In the genomic region with DNA sequence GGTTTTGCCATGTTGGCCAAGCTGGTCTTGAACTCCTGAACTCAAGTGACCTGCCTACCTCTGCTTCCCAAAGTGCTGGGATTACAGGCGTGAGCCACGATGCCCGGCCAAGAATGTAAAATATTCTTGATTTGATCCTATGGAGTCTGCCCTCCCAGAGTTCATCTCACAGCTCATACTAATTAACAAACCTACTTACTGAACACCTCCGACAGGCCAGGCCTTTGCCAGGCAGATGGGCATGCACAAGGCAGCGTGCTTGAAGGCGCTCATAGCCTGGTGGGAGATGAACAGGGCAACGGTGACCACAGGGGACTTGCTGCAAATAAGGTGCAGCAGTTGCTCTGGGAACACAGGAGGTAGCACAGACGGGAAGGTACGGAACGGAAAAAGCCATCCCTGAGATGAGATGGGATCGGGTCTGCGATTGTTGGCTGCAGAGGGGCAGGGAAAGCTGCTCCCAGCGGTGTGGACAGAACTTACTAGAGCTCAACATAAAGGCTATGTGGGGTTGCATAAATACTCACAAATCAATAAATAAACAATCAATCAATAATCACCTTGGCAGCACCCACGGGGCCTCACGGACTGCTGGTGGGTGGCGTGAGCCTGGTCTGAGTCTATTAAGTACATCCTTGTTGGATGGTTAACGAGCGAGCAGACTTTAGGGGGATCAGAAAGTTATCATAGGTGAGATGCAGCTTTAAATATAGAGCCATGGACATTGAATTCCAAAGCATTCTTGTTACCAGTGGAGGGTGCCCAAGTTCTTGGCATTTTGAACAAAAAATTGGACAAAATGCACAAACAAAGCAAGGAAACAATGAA, we compare ENCODE assay signal across 9 cellular contexts. TPM values are rescaled to one million over a fixed set of nuclear protein-coding genes. Genes with fewer than 3 reads are reported as not detected.
A peak's percentile ranks its signal among the peaks of the same experiment; 100 is the strongest.
DNase-seq lines count a peak whose midpoint lies in the region; ATAC-seq and TF ChIP-seq lines count a peak whose summit lies in the region.
"Had no signal": no experiment of that assay in that cellular context is flagged by ENCODE, and none has a peak within 500 bp of the region (broad histone marks: within the 10 kb centered on the region; RNA-seq: fewer than 3 reads in every experiment).

No MANE protein-coding gene starts in this region.

- no peak overlapping the region for H3K4me3 Mint-ChIP-seq in activated naive CD8-positive, alpha-beta T cell treated with anti-CD3 and anti-CD28 coated beads, Interleukin-2, amount 50 U/mL, for 24 hours
- H3K4me3 Mint-ChIP-seq: activated naive CD4-positive, alpha-beta T cell treated with anti-CD3 and anti-CD28 coated beads, Interleukin-2, amount 50 U/mL, for 24 hours had no signal

- H3K4me3 ChIP-seq in GM23248: peak overlapping the region; percentile 69
- peak overlapping the region; percentile 82 for H3K4me3 ChIP-seq in adipocyte (ENCODE audit: low read length)
- peak overlapping the region; percentile 27 for H3K4me3 ChIP-seq in iPS-15b (ENCODE audit: low read depth, low read length)
- H3K4me3 ChIP-seq in skin epidermis: peak overlapping the region; percentile 0 to 28 (median 17)

- H3K4me1 Mint-ChIP-seq in activated naive CD8-positive, alpha-beta T cell treated with anti-CD3 and anti-CD28 coated beads, Interleukin-2, amount 50 U/mL, for 24 hours: no peaks in the 10 kb centered on the region
- H3K4me1 Mint-ChIP-seq: activated naive CD4-positive, alpha-beta T cell treated with anti-CD3 and anti-CD28 coated beads, Interleukin-2, amount 50 U/mL, for 24 hours had no signal

- H3K27me3 Mint-ChIP-seq in activated naive CD8-positive, alpha-beta T cell treated with anti-CD3 and anti-CD28 coated beads, Interleukin-2, amount 50 U/mL, for 24 hours: no peaks in the 10 kb centered on the region
- H3K27me3 Mint-ChIP-seq: activated naive CD4-positive, alpha-beta T cell treated with anti-CD3 and anti-CD28 coated beads, Interleukin-2, amount 50 U/mL, for 24 hours had no signal

- peak overlapping the region; percentile 68 for H3K9ac ChIP-seq in GM23248
- H3K9ac ChIP-seq in adipocyte (ENCODE audit: low read length): peak overlapping the region; percentile 85
- no peak overlapping the region for H3K9ac ChIP-seq in iPS-15b (ENCODE audit: low read depth, low read length)

- no peak for ATAC-seq in activated naive CD8-positive, alpha-beta T cell treated with anti-CD3 and anti-CD28 coated beads, Interleukin-2, amount 50 U/mL, for 24 hours
- no peak for ATAC-seq in HG02678 (IDR thresholded peaks at IDR 0.05; ENCODE audit: unreplicated experiment)

- no peaks in the 10 kb centered on the region for H3K36me3 Mint-ChIP-seq in activated naive CD8-positive, alpha-beta T cell treated with anti-CD3 and anti-CD28 coated beads, Interleukin-2, amount 50 U/mL, for 24 hours (ENCODE audit: low read depth)
- H3K36me3 Mint-ChIP-seq: activated naive CD4-positive, alpha-beta T cell treated with anti-CD3 and anti-CD28 coated beads, Interleukin-2, amount 50 U/mL, for 24 hours had no signal

- H3K27me3 ChIP-seq in GM23248 (replicated peaks; ENCODE audit: insufficient read depth): no peaks in the 10 kb centered on the region
- H3K27me3 ChIP-seq in adipocyte (replicated peaks; ENCODE audit: control insufficient read depth, insufficient read depth, low read length): no peaks in the 10 kb centered on the region
- H3K27me3 ChIP-seq in iPS-15b (ENCODE audit: control insufficient read depth, insufficient read depth, low read length): no peaks in the 10 kb centered on the region

- in situ Hi-C loops in GM23248 (cut with MboI): no loop called here

- H3K4me1 ChIP-seq in GM23248 (ENCODE audit: insufficient read depth) (0 out of 2 replicates have a peak, but pooled peaks cover 5% of the 10 kb centered on the region), adipocyte (ENCODE audit: control insufficient read depth, insufficient read depth, low read length) (peaks cover 14% of the 10 kb centered on the region), iPS-15b (ENCODE audit: control insufficient read depth, insufficient read depth, low read length) (peaks cover 7% of the 10 kb centered on the region)

- H3K4me2 ChIP-seq in GM23248 (ENCODE audit: unreplicated experiment): peak overlapping the region; percentile 80

- no peaks in the 10 kb centered on the region for H3K9me3 Mint-ChIP-seq in activated naive CD8-positive, alpha-beta T cell treated with anti-CD3 and anti-CD28 coated beads, Interleukin-2, amount 50 U/mL, for 24 hours
- H3K9me3 Mint-ChIP-seq: activated naive CD4-positive, alpha-beta T cell treated with anti-CD3 and anti-CD28 coated beads, Interleukin-2, amount 50 U/mL, for 24 hours had no signal

- POLR2A ChIA-PET in GM10248 (lab: Yijun Ruan, JAX): no interaction called here

- H3K9me3 ChIP-seq in GM23248 (ENCODE audit: low read depth) (no peaks in the 10 kb centered on the region), adipocyte (ENCODE audit: control insufficient read depth, low read length) (no peaks in the 10 kb centered on the region), iPS-15b (ENCODE audit: control insufficient read depth, insufficient read depth, low read length) (no peaks in the 10 kb centered on the region)

- peak overlapping the region; percentile 93 for H2AFZ ChIP-seq in GM23248

- no peaks in the 10 kb centered on the region for H3K9me2 ChIP-seq in GM23248 (ENCODE audit: insufficient read depth)

- CTCF ChIA-PET in GM10248 (lab: Yijun Ruan, JAX): interaction anchor here (1.9 kb wide), 1 partner anchor 22 kb away, joined by 5 read pairs; no protein-coding TSS in a partner anchor

- H3K27ac Mint-ChIP-seq in activated naive CD8-positive, alpha-beta T cell treated with anti-CD3 and anti-CD28 coated beads, Interleukin-2, amount 50 U/mL, for 24 hours: no peak overlapping the region
- H3K27ac Mint-ChIP-seq: activated naive CD4-positive, alpha-beta T cell treated with anti-CD3 and anti-CD28 coated beads, Interleukin-2, amount 50 U/mL, for 24 hours had no signal

- H4K20me1 ChIP-seq in GM23248 (ENCODE audit: insufficient read depth): no peaks in the 10 kb centered on the region

- no peak for DNase-seq in GM23248
- DNase-seq in adipocyte (ENCODE audit: low read depth): no peak
- no peak for DNase-seq in GM10248 (ENCODE audit: extremely low spot score)
- no peak for DNase-seq in activated naive CD8-positive, alpha-beta T cell treated with anti-CD3 and anti-CD28 coated beads, Interleukin-2, amount 50 U/mL, for 24 hours
- no peak for DNase-seq in dermis blood vessel endothelial cell

- H3K27ac ChIP-seq in GM23248 (peak overlapping the region; percentile 29; the same call in 1 of the 2 replicates), skin epidermis (peak overlapping the region in 2 of 21 experiments; percentile 23 to 37)

- H3K36me3 ChIP-seq in GM23248 (ENCODE audit: low read depth): no peaks in the 10 kb centered on the region
- no peaks in the 10 kb centered on the region for H3K36me3 ChIP-seq in adipocyte (ENCODE audit: control insufficient read depth, insufficient read depth, low read length, severe bottlenecking)
- H3K36me3 ChIP-seq in iPS-15b (ENCODE audit: control insufficient read depth, insufficient read depth, low read length): no peaks in the 10 kb centered on the region

- H3K79me2 ChIP-seq in GM23248 (ENCODE audit: insufficient read depth): no peaks in the 10 kb centered on the region

- 69 to 72% methylated on average over 18 of the region's 18 CpGs for WGBS in GM23248 (ENCODE audit: low coverage in 1 of 2, low lambda C conversion rate in 2 of 2, missing lambda C conversion rate in 2 of 2), 2 experiments

- H3F3A ChIP-seq in GM23248 (ENCODE audit: insufficient read depth): peaks cover 11% of the 10 kb centered on the region; the same call in 1 of the 2 replicates

- TF ChIP-seq CTCF in GM10248 (IDR thresholded peaks at IDR 0.05; ENCODE audit: control extremely low read depth, extremely low read depth, low read depth, missing control alignments): no peak

RNA-seq across cellular contexts. Expression of gene ACBD7, which starts 4.7 kb away (rescaled TPM):
- 0.11 and 0.13 TPM in 2 replicates for total RNA-seq in GM23248 (2014; rRNA removed; shearing (Covaris generic))
- not detected in 2 replicates for polyA plus RNA-seq in GM23248 (2016; fragmentation: Nextera tagmentation; extraction: Ambion mirVana)
- 0.85 and 6.0 TPM in 2 replicates for total RNA-seq in dermis blood vessel endothelial cell

RNA-seq across cellular contexts. Expression of gene RPP38, which starts 13.3 kb away (rescaled TPM):
- total RNA-seq in GM23248 (2014; rRNA removed; shearing (Covaris generic)): 8.0 and 8.9 TPM in 2 replicates
- polyA plus RNA-seq in GM23248 (2016; fragmentation: Nextera tagmentation; extraction: Ambion mirVana): 19.0 and 22.1 TPM in 2 replicates
- 12.3 and 12.8 TPM in 2 replicates for total RNA-seq in dermis blood vessel endothelial cell

RNA-seq across cellular contexts. Expression of gene OLAH, which starts 40.1 kb away (rescaled TPM):
- not detected in 2 replicates for total RNA-seq in GM23248 (2014; rRNA removed; shearing (Covaris generic))
- not detected in 2 replicates for polyA plus RNA-seq in GM23248 (2016; fragmentation: Nextera tagmentation; extraction: Ambion mirVana)
- total RNA-seq in dermis blood vessel endothelial cell: 0.33 and 0.51 TPM in 2 replicates

Comparison
In these comparisons a context has a peak if more than half of its experiments do, and no peak if none do; other contexts are left out.
1. H3K4me3 ChIP-seq: peak in every context shown above with its lines; median percentile 82 in adipocyte; 69 in GM23248; 27 in iPS-15b; 17 in skin epidermis.